Comparison of ENCODE assay signal across 23 cellular contexts in genomic region chr18:49911414-49911813, GRCh38.
DNase-seq lines count a peak whose midpoint lies in the region; ATAC-seq, FAIRE-seq and TF ChIP-seq lines count a peak whose summit lies in the region.
"Had no signal": no experiment of that assay in that cellular context is flagged by ENCODE, and none has a peak within 500 bp of the region (broad histone marks: within the 10 kb centered on the region; RNA-seq: fewer than 3 reads in every experiment).

No MANE protein-coding gene starts in this region.

- H3K4me1 ChIP-seq in HepG2 (ENCODE audit: insufficient read depth, low read length) = peaks cover 32% of the 10 kb centered on the region
- peaks cover 0 to 7% (median 0%) of the 10 kb centered on the region in 4 donors for H3K4me1 ChIP-seq in right lobe of liver
- no peaks in the 10 kb centered on the region for H3K4me1 ChIP-seq in ovary (ENCODE audit: insufficient read depth)

- no peak overlapping the region for H3K4me3 Mint-ChIP-seq in activated naive CD8-positive, alpha-beta T cell treated with anti-CD3 and anti-CD28 coated beads for 36 hours
- H3K4me3 Mint-ChIP-seq: activated CD8-positive, alpha-beta memory T cell treated with anti-CD3 and anti-CD28 coated beads, Interleukin-2, amount 10 ng/mL, durations not matched to agents 7 days and 5 days; activated naive CD8-positive, alpha-beta T cell; activated T-helper 1 cell treated with anti-CD3 and anti-CD28 coated beads, Interleukin-12 subunit alpha, Interleukin-12 subunit beta, Interleukin-2, Interleukin-4 antibody, amounts not matched to agents 30 ng/mL and 10 ng/mL and 1 ng/mL, durations not matched to agents 14 hours and 24 hours and 36 hours; natural killer cell treated with Interleukin-12 subunit alpha and Interleukin-12 subunit beta and Interleukin-15 and Interleukin-18, amount 100 ng/mL, for 72 hours had no signal

- no peaks in the 10 kb centered on the region for H3K27me3 ChIP-seq in HepG2 (ENCODE audit: control insufficient read depth in 1 of 2, insufficient read depth in 2 of 2, low read length in 2 of 2)
- H3K27me3 ChIP-seq in right lobe of liver = no peaks in the 10 kb centered on the region
- no peaks in the 10 kb centered on the region for H3K27me3 ChIP-seq in ovary

- no peak overlapping the region for H3K9ac ChIP-seq in HepG2 (ENCODE audit: insufficient read depth, low read depth, low read length)

- no peak overlapping the region for H2AFZ ChIP-seq in HepG2 (ENCODE audit: low read length)

- 0 out of 4 replicates have a peak, but pooled peaks of 1 of the 2 experiments have one; percentile 29 for TF ChIP-seq EP300 in HepG2 (IDR thresholded peaks at IDR 0.05; ENCODE audit: low read depth in 2 of 2, low read length in 2 of 2)
- no peak for TF ChIP-seq EP300 in HepG2 (CRISPR knock-in tag; IDR thresholded peaks at IDR 0.05; ENCODE audit: borderline replicate concordance)
- TF ChIP-seq EP300 in ovary (IDR thresholded peaks at IDR 0.05) = no peak

- DNase-seq in HepG2 (ENCODE audit: low spot score) (peak; percentile 69), right lobe of liver (no peak), NCI-H2081 treated with DMSO at 0.1 percent for 48 hours (lab: John Stamatoyannopoulos, UW) (peak; percentile 13), retina (peak; percentile 46), NCI-H524 (lab: John Stamatoyannopoulos, UW) (no peak), ovary (no peak)
- no peak for DNase-seq in activated naive CD8-positive, alpha-beta T cell treated with anti-CD3 and anti-CD28 coated beads for 36 hours
- DNase-seq: activated CD4-positive, alpha-beta T cell treated with anti-CD3 and anti-CD28 coated beads for 4 hours; activated CD8-positive, alpha-beta memory T cell treated with anti-CD3 and anti-CD28 coated beads, Interleukin-2, amount 10 ng/mL, durations not matched to agents 7 days and 5 days; effector memory CD4-positive, alpha-beta T cell; HCEC 1CT; Kasumi-1; midbrain; NCI-H1694; NCI-H526 treated with DMSO at 0.1 percent for 48 hours; SHP77; stimulated activated CD4-positive, alpha-beta T cell treated with anti-CD3 and anti-CD28 coated beads, Interleukin-1b, Interleukin-23, amount 100 ng/mL, for 48 hours; stimulated activated naive CD4-positive, alpha-beta T cell had no signal

- ATAC-seq in HepG2 = peak; percentile 61
- no peak for ATAC-seq in right lobe of liver
- ATAC-seq: activated CD8-positive, alpha-beta memory T cell treated with anti-CD3 and anti-CD28 coated beads, Interleukin-2, amount 10 ng/mL, durations not matched to agents 7 days and 5 days; natural killer cell treated with Interleukin-12 subunit alpha and Interleukin-12 subunit beta and Interleukin-15 and Interleukin-18, amount 100 ng/mL, for 72 hours had no signal

- H3K4me3 ChIP-seq in HepG2 (replicated peaks in 1 of 3; ENCODE audit: insufficient read depth in 1 of 3, low read depth in 2 of 3, low read length in 3 of 3) (no peak overlapping the region), right lobe of liver (no peak overlapping the region), ovary (no peak overlapping the region)

- no peaks in the 10 kb centered on the region for H4K20me1 ChIP-seq in HepG2 (ENCODE audit: insufficient read depth, low read length)

- POLR2A ChIA-PET in HepG2 (lab: Yijun Ruan, JAX) = no interaction called here

- CTCF ChIA-PET in HepG2 (lab: Yijun Ruan, JAX; ENCODE audit: low intra/inter-chr PET ratio, low total read pairs) = no interaction called here

- TF ChIP-seq RAD21 in HepG2 (CRISPR knock-in tag; IDR thresholded peaks at IDR 0.05) = no peak

- H3K36me3 ChIP-seq in HepG2 (replicated peaks in 1 of 2; ENCODE audit: control insufficient read depth in 1 of 2, insufficient read depth in 2 of 2, low read length in 2 of 2) (no peaks in the 10 kb centered on the region; a peak in 2 of 5 replicates), right lobe of liver (no peaks in the 10 kb centered on the region), ovary (no peaks in the 10 kb centered on the region)

- H3K9me3 ChIP-seq in HepG2 (ENCODE audit: low read length) (no peaks in the 10 kb centered on the region), right lobe of liver (no peaks in the 10 kb centered on the region), ovary (no peaks in the 10 kb centered on the region)

- no peaks in the 10 kb centered on the region for H3K27me3 Mint-ChIP-seq in activated naive CD8-positive, alpha-beta T cell treated with anti-CD3 and anti-CD28 coated beads for 36 hours

- BruUV-seq in HepG2 (replicated peaks; lab: Mats Ljungman, UMichigan) = no TSS peak

- H3K27ac ChIP-seq in HepG2 (ENCODE audit: extremely low read length, insufficient read depth, low read length) (peak overlapping the region; percentile 25), right lobe of liver (no peak overlapping the region), VCaP (peak overlapping the region; percentile 61), ovary (no peak overlapping the region)

- H3K4me1 Mint-ChIP-seq in activated naive CD8-positive, alpha-beta T cell treated with anti-CD3 and anti-CD28 coated beads for 36 hours = no peaks in the 10 kb centered on the region
- H3K4me1 Mint-ChIP-seq: activated CD8-positive, alpha-beta memory T cell treated with anti-CD3 and anti-CD28 coated beads, Interleukin-2, amount 10 ng/mL, durations not matched to agents 7 days and 5 days had no signal

- no peaks in the 10 kb centered on the region for H3K36me3 Mint-ChIP-seq in activated naive CD8-positive, alpha-beta T cell treated with anti-CD3 and anti-CD28 coated beads for 36 hours
- H3K36me3 Mint-ChIP-seq: activated CD8-positive, alpha-beta memory T cell treated with anti-CD3 and anti-CD28 coated beads, Interleukin-2, amount 10 ng/mL, durations not matched to agents 7 days and 5 days; natural killer cell treated with Interleukin-12 subunit alpha and Interleukin-12 subunit beta and Interleukin-15 and Interleukin-18, amount 100 ng/mL, for 72 hours had no signal

- in situ Hi-C loops in HepG2 (cut with HindIII; ENCODE audit: extremely low pct_ligation_motif_present, low pct_unique_long_range_greater_than_20kb) = loop anchor here (10.0 kb wide), 1 partner anchor 283 kb away; the partner anchor contains the start of gene MYO5B

- no peak for TF ChIP-seq POLR2A in HepG2 (IDR thresholded peaks at IDR 0.05; ENCODE audit: insufficient read depth in 1 of 2, low read depth in 2 of 2, low read length in 2 of 2)
- TF ChIP-seq POLR2A in right lobe of liver (IDR thresholded peaks at IDR 0.05) = no peak
- no peak for TF ChIP-seq POLR2A in ovary (IDR thresholded peaks at IDR 0.05)

- intact Hi-C loops in HepG2 (cut with micrococcal nuclease; ENCODE audit: unreplicated experiment) (no loop called here), right lobe of liver (cut with DNase I) (no loop called here), ovary (cut with DNase I) (no loop called here)

- H3K4me2 ChIP-seq in HepG2 (ENCODE audit: low read depth, low read length) = no peak overlapping the region

- no peaks in the 10 kb centered on the region for H3K79me2 ChIP-seq in HepG2 (ENCODE audit: insufficient read depth, low read length)

- FAIRE-seq in HepG2 (lab: Jason Lieb, UNC) = peak; percentile 18
- FAIRE-seq: GM12892 had no signal

- 31% methylated on average over 3 of the region's 3 CpGs for WGBS in HepG2 (ENCODE audit: low lambda C conversion rate)
- 62% methylated on average over 3 of the region's 3 CpGs for WGBS in right lobe of liver (ENCODE audit: insufficient coverage, low coverage, low lambda C conversion rate, missing lambda C conversion rate)
- WGBS in ovary, 3 donors = 38 to 67% (median 39%) methylated on average over 3 of the region's 3 CpGs

- TF ChIP-seq CTCF in HepG2 (CRISPR knock-in tag; IDR thresholded peaks at IDR 0.05) (no peak), right lobe of liver (IDR thresholded peaks at IDR 0.05) (no peak), VCaP (conservative IDR thresholded peaks at IDR 0.05) (no peak), ovary (IDR thresholded peaks at IDR 0.05) (no peak)

- H3K27ac Mint-ChIP-seq in activated naive CD8-positive, alpha-beta T cell treated with anti-CD3 and anti-CD28 coated beads for 36 hours = no peak overlapping the region
- H3K27ac Mint-ChIP-seq: activated CD8-positive, alpha-beta memory T cell treated with anti-CD3 and anti-CD28 coated beads, Interleukin-2, amount 10 ng/mL, durations not matched to agents 7 days and 5 days; activated naive CD8-positive, alpha-beta T cell; activated T-helper 1 cell treated with anti-CD3 and anti-CD28 coated beads, Interleukin-12 subunit alpha, Interleukin-12 subunit beta, Interleukin-2, Interleukin-4 antibody, amounts not matched to agents 30 ng/mL and 10 ng/mL and 1 ng/mL, durations not matched to agents 14 hours and 24 hours and 36 hours; natural killer cell treated with Interleukin-12 subunit alpha and Interleukin-12 subunit beta and Interleukin-15 and Interleukin-18, amount 100 ng/mL, for 72 hours had no signal

- peaks cover 6% of the 10 kb centered on the region for H3K9me3 Mint-ChIP-seq in activated naive CD8-positive, alpha-beta T cell treated with anti-CD3 and anti-CD28 coated beads for 36 hours

TF ChIP-seq in HepG2, 621 proteins besides CTCF, POLR2A, EP300 and RAD21 (continues in another document):
- TF ChIP-seq ZKSCAN8 (CRISPR knock-in tag; IDR thresholded peaks at IDR 0.05; ENCODE audit: borderline replicate concordance) (no peak), PITX1 (CRISPR knock-in tag; IDR thresholded peaks at IDR 0.05) (0 out of 2 replicates have a peak, but pooled peaks have one; percentile 20), ESRRA (CRISPR knock-in tag; IDR thresholded peaks at IDR 0.05; ENCODE audit: low read depth) (no peak), HNRNPK (IDR thresholded peaks at IDR 0.05; ENCODE audit: low read depth, low read length, poor library complexity, severe bottlenecking) (no peak), MAFK (conservative IDR thresholded peaks at IDR 0.05 in 1 of 2, IDR thresholded peaks at IDR 0.05 in 1 of 2; ENCODE audit: low read length in 2 of 2) (no peak), ZBTB39 (CRISPR knock-in tag; IDR thresholded peaks at IDR 0.05) (no peak), ZNF180 (CRISPR knock-in tag; IDR thresholded peaks at IDR 0.05; ENCODE audit: borderline replicate concordance, low read depth) (no peak), ZZZ3 (CRISPR knock-in tag; IDR thresholded peaks at IDR 0.05; ENCODE audit: borderline replicate concordance) (no peak)

Comparison
In these comparisons a context has a peak if more than half of its experiments do, and no peak if none do; other contexts are left out.
1. DNase-seq: peak in HepG2 (single experiment), NCI-H2081 treated with DMSO at 0.1 percent for 48 hours (single experiment) and retina (single experiment); none in right lobe of liver (0 of 3), activated naive CD8-positive, alpha-beta T cell treated with anti-CD3 and anti-CD28 coated beads for 36 hours (single experiment), NCI-H524 (0 of 2) and ovary (0 of 5).
2. H3K27ac ChIP-seq: peak in HepG2 (single experiment) and VCaP (single experiment); none in right lobe of liver (0 of 3) and ovary (0 of 2).